17 cellular contexts compared by ENCODE assay signal in the genomic region with DNA sequence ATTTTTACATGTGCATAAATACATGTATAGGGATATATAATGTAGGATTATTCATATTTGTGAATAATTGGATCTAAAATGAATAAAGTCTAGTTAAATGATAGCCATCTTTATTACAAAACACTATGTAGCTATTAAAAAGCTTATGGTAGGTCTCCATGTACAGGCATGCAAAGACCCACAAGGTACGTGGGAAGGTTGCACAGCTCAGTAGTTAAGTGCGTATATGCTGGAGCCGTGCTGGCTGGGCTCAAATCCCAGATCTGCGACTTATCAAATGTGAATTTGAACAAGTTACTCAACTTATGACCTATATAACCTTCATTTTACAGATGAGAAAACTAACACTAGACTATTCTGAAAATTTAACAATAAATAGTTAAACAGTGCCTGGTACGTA.
DNase-seq lines count a peak whose midpoint lies in the region; ATAC-seq and TF ChIP-seq lines count a peak whose summit lies in the region.
"Had no signal": no experiment of that assay in that cellular context is flagged by ENCODE, and none has a peak within 500 bp of the region (broad histone marks: within the 10 kb centered on the region; RNA-seq: fewer than 3 reads in every experiment).

No MANE protein-coding gene starts in this region.

- no peak for TF ChIP-seq EP300 in transverse colon (IDR thresholded peaks at IDR 0.05; ENCODE audit: low read depth)

- no peaks in the 10 kb centered on the region for H3K27me3 Mint-ChIP-seq in CD14-positive monocyte (ENCODE audit: low read depth in 3 of 3)
- H3K27me3 Mint-ChIP-seq: B cell; CD4-positive, alpha-beta T cell had no signal

- DNase-seq in colonic mucosa (no peak), lower lobe of right lung (no peak), transverse colon (no peak), CD14-positive monocyte (ENCODE audit: low spot score) (no peak), HK-2 (ENCODE audit: unreplicated experiment) (no peak), NCI-H345 treated with DMSO at 0.1 percent for 48 hours (lab: John Stamatoyannopoulos, UW; ENCODE audit: unreplicated experiment) (no peak), putamen (ENCODE audit: low spot score) (no peak)
- DNase-seq: 8988T; Caco-2; CD4-positive, alpha-beta T cell; GM23248; IMR-90 had no signal

- H3K4me1 ChIP-seq in colonic mucosa = no peaks in the 10 kb centered on the region
- peaks cover 49% of the 10 kb centered on the region for H3K4me1 ChIP-seq in lower lobe of right lung
- H3K4me1 ChIP-seq in transverse colon = peaks cover 6 to 59% (median 16%) of the 10 kb centered on the region in 4 donors
- H3K4me1 ChIP-seq: Caco-2 had no signal

- no peaks in the 10 kb centered on the region for H3K9me3 ChIP-seq in colonic mucosa
- H3K9me3 ChIP-seq in lower lobe of right lung = no peaks in the 10 kb centered on the region
- H3K9me3 ChIP-seq in transverse colon = no peaks in the 10 kb centered on the region
- H3K9me3 ChIP-seq: Caco-2, HAP-1 had no signal

- 88 to 89% methylated on average over 5 of the region's 5 CpGs for WGBS in transverse colon (ENCODE audit: low coverage in 1 of 2), 2 donors

- no peaks in the 10 kb centered on the region for H3K36me3 Mint-ChIP-seq in CD14-positive monocyte

- in situ Hi-C loops in transverse colon (cut with MboI; ENCODE audit: low pct_ligation_motif_present in 1 of 4, low pct_unique_long_range_greater_than_20kb in 1 of 4, low sequenced_read_pairs in 3 of 4) = loop anchor here in 1 of 4 donors (10.0 kb wide), 1 partner anchor 475 kb away; no protein-coding TSS in a partner anchor

- H3K27ac Mint-ChIP-seq in CD14-positive monocyte = no peak overlapping the region
- H3K27ac Mint-ChIP-seq: B cell; CD4-positive, alpha-beta T cell had no signal

- no peak overlapping the region for H3K4me3 Mint-ChIP-seq in CD14-positive monocyte
- H3K4me3 Mint-ChIP-seq: B cell; CD4-positive, alpha-beta T cell had no signal

- H3K27me3 ChIP-seq in colonic mucosa = no peaks in the 10 kb centered on the region
- no peaks in the 10 kb centered on the region for H3K27me3 ChIP-seq in lower lobe of right lung (ENCODE audit: low read depth)
- H3K27me3 ChIP-seq in transverse colon = no peaks in the 10 kb centered on the region
- H3K27me3 ChIP-seq: BLaER1 treated with 17β-estradiol and CSF1 and Interleukin-3, amounts not matched to agents 10 nM and 100 nM had no signal

- H3K36me3 ChIP-seq in colonic mucosa (no peaks in the 10 kb centered on the region), lower lobe of right lung (no peaks in the 10 kb centered on the region), transverse colon (no peaks in the 10 kb centered on the region)
- H3K36me3 ChIP-seq: BLaER1 treated with 17β-estradiol and CSF1 and Interleukin-3, amounts not matched to agents 10 nM and 100 nM; HAP-1 had no signal

- TF ChIP-seq CTCF in 22Rv1 (IDR thresholded peaks at IDR 0.05) (no peak), colonic mucosa (IDR thresholded peaks at IDR 0.05) (no peak), lower lobe of right lung (IDR thresholded peaks at IDR 0.05) (no peak), transverse colon (IDR thresholded peaks at IDR 0.05) (no peak), CD14-positive monocyte (IDR thresholded peaks at IDR 0.05) (no peak)

- no peak overlapping the region for H3K4me3 ChIP-seq in colonic mucosa
- no peak overlapping the region for H3K4me3 ChIP-seq in lower lobe of right lung
- H3K4me3 ChIP-seq in transverse colon = no peak overlapping the region
- H3K4me3 ChIP-seq: BLaER1 treated with 17β-estradiol and CSF1 and Interleukin-3, amounts not matched to agents 10 nM and 100 nM; GM23248; HAP-1 had no signal

- TF ChIP-seq POLR2A in transverse colon (IDR thresholded peaks at IDR 0.05) = no peak

- peak overlapping the region in 1 of 2 donors; percentile 62 for H3K9ac ChIP-seq in colonic mucosa (ENCODE audit: low read depth in 2 of 2, low read length in 2 of 2)
- H3K9ac ChIP-seq: BLaER1 treated with 17β-estradiol and CSF1 and Interleukin-3, amounts not matched to agents 10 nM and 100 nM; GM23248 had no signal

- H3K4me1 Mint-ChIP-seq in CD14-positive monocyte = peaks cover 30% of the 10 kb centered on the region

- ATAC-seq in lower lobe of right lung = no peak

- H3K9me3 Mint-ChIP-seq in CD14-positive monocyte = no peaks in the 10 kb centered on the region
- H3K9me3 Mint-ChIP-seq: CD4-positive, alpha-beta T cell had no signal

- H3K27ac ChIP-seq in 22Rv1 (peak overlapping the region; percentile 71; the same call in 1 of the 2 replicates), colonic mucosa (peak overlapping the region; percentile 80), lower lobe of right lung (peak overlapping the region; percentile 64), transverse colon (peak overlapping the region; percentile 79 to 89 (median 84))
- H3K27ac ChIP-seq: BLaER1 treated with 17β-estradiol and CSF1 and Interleukin-3, amounts not matched to agents 10 nM and 100 nM; GM23248; HL-60 had no signal

- intact Hi-C loops in colonic mucosa (cut with DNase I) (no loop called here), lower lobe of right lung (cut with DNase I) (no loop called here), transverse colon (cut with DNase I; ENCODE audit: low total_unique reads) (no loop called here), CD14-positive monocyte (cut with micrococcal nuclease) (loop anchor here in 1 of 2 donors (5.0 kb wide), 1 partner anchor 317 kb away; a partner anchor contains a TSS)
